15 cellular contexts compared by ENCODE assay signal in genomic region chr20:36162272-36162966, GRCh38. TPM values are rescaled to one million over a fixed set of nuclear protein-coding genes. Genes with fewer than 3 reads are reported as not detected.
DNase-seq lines count a peak whose midpoint lies in the region; ATAC-seq and TF ChIP-seq lines count a peak whose summit lies in the region.
"Had no signal": no experiment of that assay in that cellular context is flagged by ENCODE, and none has a peak within 500 bp of the region (broad histone marks: within the 10 kb centered on the region; RNA-seq: fewer than 3 reads in every experiment).

No MANE protein-coding gene starts in this region.

- H3K27me3 ChIP-seq in right cardiac atrium (ENCODE audit: control insufficient read depth, insufficient read depth): no peaks in the 10 kb centered on the region
- H3K27me3 ChIP-seq: body of pancreas had no signal

- 42% methylated on average over 14 of the region's 14 CpGs for WGBS in right cardiac atrium

- H3K9me3 ChIP-seq in right cardiac atrium (ENCODE audit: control insufficient read depth, low read length): no peaks in the 10 kb centered on the region
- H3K9me3 ChIP-seq: body of pancreas had no signal

- no peak for TF ChIP-seq EP300 in Ishikawa (IDR thresholded peaks at IDR 0.05; ENCODE audit: borderline replicate concordance)

- peak; percentile 26 to 74 for ATAC-seq in right cardiac atrium
- ATAC-seq in HG02623 (IDR thresholded peaks at IDR 0.05; ENCODE audit: unreplicated experiment): no peak
- ATAC-seq: activated CD4-positive, CD25-positive, alpha-beta regulatory T cell treated with anti-CD3 and anti-CD28 coated beads, Interleukin-2, amount 50 U/mL, for 24 hours; body of pancreas had no signal

- H3K4me1 ChIP-seq in right cardiac atrium (ENCODE audit: control insufficient read depth, insufficient read depth, low read length): peaks cover 4% of the 10 kb centered on the region

- DNase-seq in AG20443 (ENCODE audit: low spot score) (peak; percentile 43), SK-N-DZ (ENCODE audit: low spot score) (peak; percentile 79), right cardiac atrium (peak in 2 of 3 donors; percentile 33 to 54), CD1c-positive myeloid dendritic cell (ENCODE audit: extremely low spot score) (no peak), SIG-M5 treated with dmso at 0.1 percent for 504 hours (lab: John Stamatoyannopoulos, UW; ENCODE audit: unreplicated experiment) (no peak)
- no peak for DNase-seq in activated effector memory CD4-positive, alpha-beta T cell treated with Interleukin-2 at 50 U/mL for 16 hours
- DNase-seq: mesendoderm; NCI-H526 treated with DMSO at 0.1 percent for 48 hours; stimulated activated CD4-positive, alpha-beta T cell treated with anti-CD3 and anti-CD28 coated beads, Interleukin-2, amount 100 ng/mL, for 48 hours; SW 1271 had no signal

- TF ChIP-seq RAD21 in Ishikawa (IDR thresholded peaks at IDR 0.05; ENCODE audit: low read depth): no peak

- H3K4me3 ChIP-seq in right cardiac atrium (ENCODE audit: low read length): no peak overlapping the region
- H3K4me3 ChIP-seq: body of pancreas had no signal

- no peak overlapping the region for H3K27ac ChIP-seq in right cardiac atrium (ENCODE audit: low read length)
- H3K27ac ChIP-seq: body of pancreas had no signal

- intact Hi-C loops in right cardiac atrium (cut with DNase I): no loop called here

TF ChIP-seq in Ishikawa, 13 proteins besides CTCF, POLR2A, EP300 and RAD21:
- TF ChIP-seq ZBTB7A (IDR thresholded peaks at IDR 0.05; ENCODE audit: low read depth) (no peak), USF1 (IDR thresholded peaks at IDR 0.05) (0 out of 2 replicates have a peak, but pooled peaks have one; percentile 35)

RNA-seq across cellular contexts. Expression of gene EPB41L1, which starts 7.9 kb away (rescaled TPM):
- polyA plus RNA-seq in SK-N-DZ (2014; cell fraction: cytosol; rRNA removed): 34.6 and 44.4 TPM in 2 replicates
- polyA plus RNA-seq in SK-N-DZ (2014; cell fraction: nucleus; rRNA removed): 12.8 and 21.7 TPM in 2 replicates
- 10 to 100 TPM; 21.9 to 33.8 (median 28.8) TPM for total RNA-seq in right cardiac atrium
- 12.1 TPM for polyA plus RNA-seq in right cardiac atrium
- polyA plus RNA-seq: CD14-positive monocyte had no signal

Comparison
In these comparisons a context has a peak if more than half of its experiments do, and no peak if none do; other contexts are left out.
1. DNase-seq: peak in AG20443 (single experiment), SK-N-DZ (single experiment) and right cardiac atrium (2 of 3); none in CD1c-positive myeloid dendritic cell (single experiment), activated effector memory CD4-positive, alpha-beta T cell treated with Interleukin-2 at 50 U/mL for 16 hours (single experiment) and SIG-M5 treated with dmso at 0.1 percent for 504 hours (single experiment).